22 cellular contexts compared by ENCODE assay signal in genomic region chr3:109241459-109241858, GRCh38.
"Had no signal": no experiment of that assay in that cellular context is flagged by ENCODE, and none has a peak within 500 bp of the region (broad histone marks: within the 10 kb centered on the region; RNA-seq: fewer than 3 reads in every experiment).

No MANE protein-coding gene starts in this region.

- H3K27me3 Mint-ChIP-seq: brain; dendritic cell treated with granulocyte-macrophage colony-stimulating factor and Interleukin-4, amounts not matched to agents 40 ng/mL and 50 ng/mL, for 4 days; stimulated activated naive CD8-positive, alpha-beta T cell treated with anti-CD3 and anti-CD28 coated beads, Interleukin-15, amount 100 ng/mL, for 72 hours had no signal

- H3K9me3 ChIP-seq: pancreas, psoas muscle, right atrium auricular region, tibial artery had no signal

- H3K4me1 Mint-ChIP-seq: natural killer cell; stimulated activated naive CD8-positive, alpha-beta T cell treated with anti-CD3 and anti-CD28 coated beads, Interleukin-15, amount 100 ng/mL, for 72 hours had no signal

- H3K4me3 ChIP-seq: pancreas, psoas muscle, right atrium auricular region, tibial artery had no signal

- H3K27ac ChIP-seq: foreskin keratinocyte, pancreas, psoas muscle, right atrium auricular region, tibial artery, WERI-Rb-1 had no signal

- H3K4me3 Mint-ChIP-seq: dendritic cell treated with granulocyte-macrophage colony-stimulating factor and Interleukin-4, amounts not matched to agents 40 ng/mL and 50 ng/mL, for 4 days; natural killer cell; stimulated activated naive CD8-positive, alpha-beta T cell treated with anti-CD3 and anti-CD28 coated beads, Interleukin-15, amount 100 ng/mL, for 72 hours had no signal

- H3K27ac Mint-ChIP-seq: activated naive CD4-positive, alpha-beta T cell treated with anti-CD3 and anti-CD28 coated beads, Interleukin-2, amount 50 U/mL, for 72 hours; dendritic cell treated with granulocyte-macrophage colony-stimulating factor and Interleukin-4, amounts not matched to agents 40 ng/mL and 50 ng/mL, for 4 days; natural killer cell; stimulated activated naive CD8-positive, alpha-beta T cell treated with anti-CD3 and anti-CD28 coated beads, Interleukin-15, amount 100 ng/mL, for 72 hours had no signal

- ATAC-seq: activated naive CD4-positive, alpha-beta T cell treated with anti-CD3 and anti-CD28 coated beads, Interleukin-2, amount 50 U/mL, for 72 hours; foreskin keratinocyte; left ventricle myocardium superior; natural killer cell; pancreas; psoas muscle; stimulated activated naive CD8-positive, alpha-beta T cell treated with anti-CD3 and anti-CD28 coated beads, Interleukin-15, amount 100 ng/mL, for 72 hours had no signal

- H3K4me1 ChIP-seq: foreskin keratinocyte, pancreas, psoas muscle, right atrium auricular region, tibial artery had no signal

- H3K36me3 ChIP-seq: pancreas, right atrium auricular region, tibial artery, WERI-Rb-1 had no signal

- DNase-seq: activated CD4-positive, alpha-beta T cell treated with anti-CD3 and anti-CD28 coated beads for 1 hour; activated gamma-delta T cell treated with Interleukin-2 at 50 U/mL for 16 hours; activated T-cell treated with anti-CD3 and anti-CD28 coated beads, Interleukin-2, amount 50 U/mL, for 1 hour; aorta; caudate nucleus; effector CD8-positive, alpha-beta T cell; erythroblast; foreskin keratinocyte; left ventricle myocardium superior; mammary epithelial cell; midbrain; natural killer cell; pancreas; psoas muscle; stimulated activated CD4-positive, alpha-beta T cell treated with anti-CD3 and anti-CD28 coated beads, Interleukin-1b, Interleukin-23, amount 100 ng/mL, for 48 hours; stimulated activated naive CD8-positive, alpha-beta T cell treated with anti-CD3 and anti-CD28 coated beads, Interleukin-15, amount 100 ng/mL, for 72 hours; tibial artery; WERI-Rb-1 had no signal

- H3K36me3 Mint-ChIP-seq: activated naive CD4-positive, alpha-beta T cell treated with anti-CD3 and anti-CD28 coated beads, Interleukin-2, amount 50 U/mL, for 72 hours; brain had no signal

- H3K27me3 ChIP-seq: foreskin keratinocyte, pancreas, right atrium auricular region, tibial artery had no signal
